ENCODE assay signal across 8 cellular contexts in the genomic region with DNA sequence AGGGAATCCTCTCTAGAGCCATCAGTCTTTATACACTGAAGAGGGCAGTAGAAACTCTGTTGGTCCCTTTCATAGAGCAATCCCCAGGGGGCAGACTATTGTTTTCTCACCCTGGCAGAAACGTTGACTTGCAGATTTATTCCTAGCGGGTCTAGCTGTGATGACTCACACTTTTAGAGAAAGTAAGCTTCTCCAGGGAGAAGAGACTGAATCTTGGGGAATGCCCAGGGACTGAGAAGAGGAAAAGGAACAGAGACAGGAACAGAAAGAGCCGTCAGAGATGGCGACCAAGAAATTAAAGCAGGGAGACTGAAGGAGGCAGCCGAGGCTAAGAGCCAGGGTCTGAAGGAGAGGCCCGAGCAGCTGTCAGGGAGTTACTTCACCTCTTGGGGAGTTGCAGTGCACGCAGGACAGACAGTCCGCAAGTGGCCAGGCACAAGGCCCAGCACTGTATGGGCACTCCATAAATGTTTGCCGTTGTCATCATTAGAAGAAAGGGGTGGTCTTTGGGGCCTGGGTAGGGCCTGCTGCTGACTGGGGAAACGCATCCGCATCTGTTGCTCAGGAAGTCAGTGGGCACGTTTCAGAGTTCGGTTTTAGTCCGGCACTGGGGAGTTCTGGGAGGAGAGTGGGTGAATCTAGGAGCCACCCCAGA. TPM values are rescaled to one million over a fixed set of nuclear protein-coding genes. Genes with fewer than 3 reads are reported as not detected.
DNase-seq lines count a peak whose midpoint lies in the region; FAIRE-seq and TF ChIP-seq lines count a peak whose summit lies in the region.

No MANE protein-coding gene starts in this region.

- CTCF ChIA-PET in endothelial cell of umbilical vein (lab: Charles Lee) = interaction anchor here (0.8 to 2.6 kb wide), 27 partner anchors 8 to 577 kb away, joined by 3 to 40 read pairs (median 7); a partner anchor contains a TSS

- peak overlapping the region; percentile 1 for H2BK5ac ChIP-seq in mesenchymal stem cell (ENCODE audit: low read depth, low read length, poor library complexity, severe bottlenecking)

- peaks cover 16% of the 10 kb centered on the region for H3K36me3 ChIP-seq in H7 (replicated peaks; ENCODE audit: control insufficient read depth, insufficient read depth, low read length)
- H3K36me3 ChIP-seq in endothelial cell of umbilical vein (ENCODE audit: control insufficient read depth in 2 of 2, extremely low read depth in 1 of 2, insufficient read depth in 2 of 2, low read length in 2 of 2) = peaks cover 2 to 9% of the 10 kb centered on the region in 2 experiments
- H3K36me3 ChIP-seq in mesenchymal stem cell (ENCODE audit: control insufficient read depth in 1 of 2, insufficient read depth in 2 of 2, low read depth in 1 of 2, low read length in 2 of 2) = peaks cover 24 to 32% of the 10 kb centered on the region in 2 experiments
- H3K36me3 ChIP-seq in tibial artery = peaks cover 4 to 13% (median 13%) of the 10 kb centered on the region in 3 donors

- peak overlapping the region; percentile 79 for H4K91ac ChIP-seq in mesenchymal stem cell (ENCODE audit: low read length)

- peak overlapping the region; percentile 83 for H2AK5ac ChIP-seq in mesenchymal stem cell (ENCODE audit: low read length, severe bottlenecking)

- POLR2A ChIA-PET in endothelial cell of umbilical vein (lab: Charles Lee) = interaction anchor here (0.9 to 1.6 kb wide), 5 partner anchors 11 to 147 kb away, joined by 3 to 11 read pairs (median 6); a partner anchor contains a TSS

- H2BK15ac ChIP-seq in mesenchymal stem cell (ENCODE audit: low read depth, poor library complexity, severe bottlenecking) = no peak overlapping the region

- DNase-seq in NCI-H1105 treated with DMSO at 0.1 percent for 48 hours (lab: John Stamatoyannopoulos, UW) (peak; percentile 54), NCI-H1105 (lab: John Stamatoyannopoulos, UW) (no peak), H7 (peak; percentile 89), NCI-H2107 (lab: John Stamatoyannopoulos, UW) (peak; percentile 76), endothelial cell of umbilical vein (ENCODE audit: low read depth, low spot score) (peak; percentile 98), mesenchymal stem cell (peak; percentile 98), tibial artery (no peak)
- DNase-seq in activated CD4-positive, alpha-beta T cell treated with anti-CD3 and anti-CD28 coated beads, Interleukin-2, amount 50 U/mL, for 48 hours = peak; percentile 31 to 47

- dilution Hi-C loops in endothelial cell of umbilical vein (cut with MboI; ENCODE audit: extremely low pct_ligation_motif_present, low sequenced_read_pairs) = no loop called here

- H3K14ac ChIP-seq in mesenchymal stem cell (ENCODE audit: low read length in 2 of 2) = peak overlapping the region in 1 of 2 experiments; percentile 38

- H4K20me1 ChIP-seq in endothelial cell of umbilical vein (replicated peaks; ENCODE audit: control insufficient read depth, extremely low read depth, insufficient read depth, low read length) = no peaks in the 10 kb centered on the region

- peak overlapping the region; percentile 83 for H4K8ac ChIP-seq in mesenchymal stem cell (ENCODE audit: low read length)

- H3K79me2 ChIP-seq in endothelial cell of umbilical vein (ENCODE audit: control insufficient read depth, insufficient read depth, low read length) = no peaks in the 10 kb centered on the region

- H3K4me2 ChIP-seq in endothelial cell of umbilical vein (ENCODE audit: insufficient read depth, low read length) (peak overlapping the region; percentile 48), mesenchymal stem cell (ENCODE audit: low read length, poor library complexity, severe bottlenecking) (peak overlapping the region; percentile 35)

- peak overlapping the region; percentile 62 for H3K9ac ChIP-seq in endothelial cell of umbilical vein (replicated peaks; ENCODE audit: extremely low read depth, insufficient read depth, low read length)
- H3K9ac ChIP-seq in mesenchymal stem cell (ENCODE audit: low read length) = peak overlapping the region; percentile 87

- H3K27me3 ChIP-seq in H7 (ENCODE audit: control insufficient read depth, insufficient read depth, low read length) = no peaks in the 10 kb centered on the region
- H3K27me3 ChIP-seq in endothelial cell of umbilical vein (ENCODE audit: control insufficient read depth in 2 of 2, insufficient read depth in 2 of 2, low read length in 2 of 2) = no peaks in the 10 kb centered on the region
- H3K27me3 ChIP-seq in mesenchymal stem cell (ENCODE audit: control insufficient read depth in 1 of 2, insufficient read depth in 1 of 2, low read length in 2 of 2) = peaks cover 0 to 4% of the 10 kb centered on the region in 2 experiments
- H3K27me3 ChIP-seq in tibial artery = no peaks in the 10 kb centered on the region

- H3K4me1 ChIP-seq in endothelial cell of umbilical vein (ENCODE audit: control insufficient read depth, extremely low read depth, insufficient read depth, low read length) (peaks cover 36% of the 10 kb centered on the region), mesenchymal stem cell (ENCODE audit: control insufficient read depth, insufficient read depth, low read depth, low read length) (peaks cover 28% of the 10 kb centered on the region), tibial artery (peaks cover 0 to 56% (median 45%) of the 10 kb centered on the region in 4 donors)

- peaks cover 14% of the 10 kb centered on the region for H3K79me1 ChIP-seq in mesenchymal stem cell (replicated peaks; ENCODE audit: low read length, poor library complexity, severe bottlenecking)

- peak overlapping the region; percentile 90 to 96 for H3K18ac ChIP-seq in mesenchymal stem cell (ENCODE audit: low read depth in 1 of 2, low read length in 2 of 2)

- H2BK12ac ChIP-seq in mesenchymal stem cell (ENCODE audit: low read length in 2 of 2) = peak overlapping the region; percentile 29 to 64

- no TSS peak for BruUV-seq in endothelial cell of umbilical vein (replicated peaks; lab: Mats Ljungman, UMichigan)

- H3K23ac ChIP-seq in mesenchymal stem cell (ENCODE audit: low read length in 2 of 2) = no peak overlapping the region

- H2BK120ac ChIP-seq in mesenchymal stem cell (ENCODE audit: low read depth, low read length) = no peak overlapping the region

- no peaks in the 10 kb centered on the region for H3K9me1 ChIP-seq in endothelial cell of umbilical vein (replicated peaks; ENCODE audit: control insufficient read depth, extremely low read depth, insufficient read depth, low read length)

- H2AFZ ChIP-seq in endothelial cell of umbilical vein (ENCODE audit: low read depth, low read length) = peak overlapping the region; percentile 4
- no peak overlapping the region for H2AFZ ChIP-seq in mesenchymal stem cell (ENCODE audit: low read depth, low read length)

- intact Hi-C loops in endothelial cell of umbilical vein (cut with micrococcal nuclease) (loop anchor here (1.0 to 2.0 kb wide), 11 partner anchors 9 to 211 kb away; a partner anchor contains a TSS), tibial artery (cut with DNase I; ENCODE audit: low total_unique reads) (no loop called here)

- TF ChIP-seq CTCF in endothelial cell of umbilical vein (IDR thresholded peaks at IDR 0.05; ENCODE audit: extremely low read depth in 1 of 2, insufficient read depth in 1 of 2, low read depth in 1 of 2, low read length in 2 of 2) (peak; percentile 62 to 67), tibial artery (IDR thresholded peaks at IDR 0.05) (peak; percentile 36 to 52)

- TF ChIP-seq POLR2A in endothelial cell of umbilical vein (IDR thresholded peaks at IDR 0.05; ENCODE audit: low read depth, low read length) = no peak

- H3K4me3 ChIP-seq in H7 (ENCODE audit: insufficient read depth, low read depth, low read length) (peak overlapping the region; percentile 24), endothelial cell of umbilical vein (replicated peaks in 1 of 3; ENCODE audit: insufficient read depth in 1 of 3, low read depth in 1 of 3, low read length in 3 of 3) (no peak overlapping the region), mesenchymal stem cell (ENCODE audit: insufficient read depth in 1 of 2, low read depth in 1 of 2, low read length in 2 of 2) (peak overlapping the region in 1 of 2 experiments; percentile 53), tibial artery (peak overlapping the region in 1 of 2 donors; percentile 22)

- H3K4ac ChIP-seq in mesenchymal stem cell (ENCODE audit: low read depth in 1 of 2, low read length in 2 of 2) = peak overlapping the region; percentile 47 to 73

- H3K9me3 ChIP-seq in endothelial cell of umbilical vein (replicated peaks; ENCODE audit: control insufficient read depth, insufficient read depth, low read length) (no peaks in the 10 kb centered on the region), mesenchymal stem cell (ENCODE audit: control insufficient read depth, low read length) (no peaks in the 10 kb centered on the region), tibial artery (no peaks in the 10 kb centered on the region)

- FAIRE-seq in endothelial cell of umbilical vein (lab: Jason Lieb, UNC) = peak; percentile 99

- 9% methylated on average over 14 of the region's 14 CpGs for WGBS in mesenchymal stem cell

- H3K27ac ChIP-seq in endothelial cell of umbilical vein (ENCODE audit: insufficient read depth, low read depth, low read length) (peak overlapping the region; percentile 80), mesenchymal stem cell (ENCODE audit: low read length, poor library complexity, severe bottlenecking) (peak overlapping the region; percentile 86), tibial artery (peak overlapping the region; percentile 75 to 76)

RNA-seq across cellular contexts. Expression of a gene that starts 13.0 kb away (rescaled TPM):
- total RNA-seq in H7 (2014; rRNA removed; shearing (Covaris generic)) = 36.5 and 43.6 TPM in 2 replicates
- 0.48 TPM in 1 of 2 replicates, not detected in the other for total RNA-seq in endothelial cell of umbilical vein
- 0.11 and 0.12 TPM in 2 replicates for polyA plus RNA-seq in endothelial cell of umbilical vein
- polyA plus RNA-seq in endothelial cell of umbilical vein (2011; cell fraction: cytosol; rRNA removed) = 0.09 and 0.79 TPM in 2 replicates
- polyA plus RNA-seq in endothelial cell of umbilical vein (2011; cell fraction: nucleus; rRNA removed) = 0.04 TPM in 1 of 2 replicates, not detected in the other
- polyA plus RNA-seq in endothelial cell of umbilical vein (2012) = 0.14 and 0.50 TPM in 2 replicates
- not detected in 2 replicates for polyA minus RNA-seq in endothelial cell of umbilical vein
- not detected for polyA minus RNA-seq in endothelial cell of umbilical vein (2011; cell fraction: cytosol; rRNA and poly(A)+ RNA removed)
- polyA minus RNA-seq in endothelial cell of umbilical vein (2011; cell fraction: nucleus; rRNA and poly(A)+ RNA removed) = not detected in 2 replicates
- 0.15 TPM for polyA plus RNA-seq in mesenchymal stem cell (2013, experiment 1 of 2)
- 0.23 TPM for polyA plus RNA-seq in mesenchymal stem cell (2013, experiment 2 of 2)

RNA-seq across cellular contexts. Expression of a gene that starts 18.4 kb away (rescaled TPM):
- total RNA-seq in H7 (2014; rRNA removed; shearing (Covaris generic)) = 83.5 and 84.6 TPM in 2 replicates
- 84.0 and 98.2 TPM in 2 replicates for total RNA-seq in endothelial cell of umbilical vein
- 86.5 and 92.9 TPM in 2 replicates for polyA plus RNA-seq in endothelial cell of umbilical vein
- 83.7 and 84.0 TPM in 2 replicates for polyA plus RNA-seq in endothelial cell of umbilical vein (2011; cell fraction: cytosol; rRNA removed)
- 63.0 and 68.9 TPM in 2 replicates for polyA plus RNA-seq in endothelial cell of umbilical vein (2011; cell fraction: nucleus; rRNA removed)
- 101 and 108 TPM in 2 replicates for polyA plus RNA-seq in endothelial cell of umbilical vein (2012)
- polyA minus RNA-seq in endothelial cell of umbilical vein = 91.7 and 97.9 TPM in 2 replicates
- 65.3 TPM for polyA minus RNA-seq in endothelial cell of umbilical vein (2011; cell fraction: cytosol; rRNA and poly(A)+ RNA removed)
- polyA minus RNA-seq in endothelial cell of umbilical vein (2011; cell fraction: nucleus; rRNA and poly(A)+ RNA removed) = 58.5 and 60.2 TPM in 2 replicates
- 307 TPM for polyA plus RNA-seq in mesenchymal stem cell (2013, experiment 1 of 2)
- 298 TPM for polyA plus RNA-seq in mesenchymal stem cell (2013, experiment 2 of 2)

RNA-seq across cellular contexts. Expression of a gene that starts 51.9 kb away (rescaled TPM):
- 28.5 and 41.7 TPM in 2 replicates for total RNA-seq in H7 (2014; rRNA removed; shearing (Covaris generic))
- total RNA-seq in endothelial cell of umbilical vein = 0.18 TPM in 1 of 2 replicates, not detected in the other
- polyA plus RNA-seq in endothelial cell of umbilical vein = 0.12 and 0.14 TPM in 2 replicates
- polyA plus RNA-seq in endothelial cell of umbilical vein (2011; cell fraction: cytosol; rRNA removed) = 0.03 TPM in 2 replicates
- 0.24 and 0.40 TPM in 2 replicates for polyA plus RNA-seq in endothelial cell of umbilical vein (2011; cell fraction: nucleus; rRNA removed)
- polyA plus RNA-seq in endothelial cell of umbilical vein (2012) = 0.24 TPM in 1 of 2 replicates, not detected in the other
- polyA minus RNA-seq in endothelial cell of umbilical vein = not detected in 2 replicates
- polyA minus RNA-seq in endothelial cell of umbilical vein (2011; cell fraction: cytosol; rRNA and poly(A)+ RNA removed) = 3.2 TPM
- not detected in 2 replicates for polyA minus RNA-seq in endothelial cell of umbilical vein (2011; cell fraction: nucleus; rRNA and poly(A)+ RNA removed)
- polyA plus RNA-seq in mesenchymal stem cell (2013, experiment 1 of 2) = 1.7 TPM
- 1.3 TPM for polyA plus RNA-seq in mesenchymal stem cell (2013, experiment 2 of 2)

Comparison
In these comparisons a context has a peak if more than half of its experiments do, and no peak if none do; other contexts are left out.
1. DNase-seq: peak in NCI-H1105 treated with DMSO at 0.1 percent for 48 hours (single experiment), H7 (single experiment), NCI-H2107 (single experiment), activated CD4-positive, alpha-beta T cell treated with anti-CD3 and anti-CD28 coated beads, Interleukin-2, amount 50 U/mL, for 48 hours (2 of 2), endothelial cell of umbilical vein (single experiment) and mesenchymal stem cell (single experiment); none in NCI-H1105 (single experiment) and tibial artery (0 of 2).
2. RNA of a gene that starts 13.0 kb away (total RNA-seq): 36.5 to 43.6 TPM in H7; 0.48 TPM in endothelial cell of umbilical vein; every median in the first group is over 10 times any median in the second.
3. RNA of a gene that starts 51.9 kb away (total RNA-seq): 28.5 to 41.7 TPM in H7; 0.18 TPM in endothelial cell of umbilical vein; every median in the first group is over 10 times any median in the second.
4. Peak in every context shown above with its lines, with median percentiles within 50 percentile points of each other: H3K27ac ChIP-seq.